In genomic region chr3:12395349-12396012, GRCh38 we compare ENCODE assay signal across 8 cellular contexts.
DNase-seq lines count a peak whose midpoint lies in the region; ATAC-seq lines count a peak whose summit lies in the region.

No MANE protein-coding gene starts in this region.

- ATAC-seq in GM19463 (IDR thresholded peaks at IDR 0.05; ENCODE audit: unreplicated experiment) (peak; percentile 92), HG03354 (IDR thresholded peaks at IDR 0.05; ENCODE audit: poor library complexity, severe bottlenecking, unreplicated experiment) (peak; percentile 95)

- H3K27me3 Mint-ChIP-seq in activated naive CD8-positive, alpha-beta T cell treated with anti-CD3 and anti-CD28 coated beads for 36 hours: peaks cover 28% of the 10 kb centered on the region

- no peaks in the 10 kb centered on the region for H3K36me3 Mint-ChIP-seq in activated naive CD8-positive, alpha-beta T cell treated with anti-CD3 and anti-CD28 coated beads for 36 hours

- H3K9me3 Mint-ChIP-seq in activated naive CD8-positive, alpha-beta T cell treated with anti-CD3 and anti-CD28 coated beads for 36 hours: no peaks in the 10 kb centered on the region

- DNase-seq in activated naive CD8-positive, alpha-beta T cell treated with anti-CD3 and anti-CD28 coated beads for 36 hours: peak; percentile 3
- DNase-seq in NCI-H2196 (lab: John Stamatoyannopoulos, UW; ENCODE audit: unreplicated experiment) (no peak), hypothalamus (lab: John Stamatoyannopoulos, UW) (no peak), UCSD-AML1 (lab: John Stamatoyannopoulos, UW; ENCODE audit: unreplicated experiment) (no peak)
- no peak for DNase-seq in activated CD8-positive, alpha-beta memory T cell treated with anti-CD3 and anti-CD28 coated beads for 24 hours

- H3K4me3 Mint-ChIP-seq in activated naive CD8-positive, alpha-beta T cell treated with anti-CD3 and anti-CD28 coated beads for 36 hours: no peak overlapping the region

- H3K4me3 ChIP-seq in GM08714 (ENCODE audit: low read length): peak overlapping the region; percentile 32; the same call in 1 of the 2 replicates

- H3K4me1 Mint-ChIP-seq in activated naive CD8-positive, alpha-beta T cell treated with anti-CD3 and anti-CD28 coated beads for 36 hours: peaks cover 16% of the 10 kb centered on the region

- no peak overlapping the region for H3K27ac Mint-ChIP-seq in activated naive CD8-positive, alpha-beta T cell treated with anti-CD3 and anti-CD28 coated beads for 36 hours
